In genomic region chr4:93147524-93148212, GRCh38 we compare ENCODE assay signal across 16 cellular contexts.
DNase-seq lines count a peak whose midpoint lies in the region; ATAC-seq and TF ChIP-seq lines count a peak whose summit lies in the region.
"Had no signal": no experiment of that assay in that cellular context is flagged by ENCODE, and none has a peak within 500 bp of the region (broad histone marks: within the 10 kb centered on the region; RNA-seq: fewer than 3 reads in every experiment).

No MANE protein-coding gene starts in this region.

- no peaks in the 10 kb centered on the region for H3K4me1 Mint-ChIP-seq in naive thymus-derived CD8-positive, alpha-beta T cell

- in situ Hi-C loops in HAP-1 (cut with MboI; ENCODE audit: low sequenced_read_pairs), result no loop called here

- H3K4me2 ChIP-seq in neural cell (ENCODE audit: low read length), result peak overlapping the region; percentile 3
- H3K4me2 ChIP-seq: smooth muscle cell had no signal

- peak; percentile 18 for TF ChIP-seq RAD21 in neural cell (conservative IDR thresholded peaks at IDR 0.05)

- H3K9me3 ChIP-seq in HAP-1, result no peaks in the 10 kb centered on the region
- peaks cover 6% of the 10 kb centered on the region for H3K9me3 ChIP-seq in WERI-Rb-1 (ENCODE audit: severe bottlenecking)
- no peaks in the 10 kb centered on the region for H3K9me3 ChIP-seq in neural cell (ENCODE audit: low read length)

- peak; percentile 64 to 91 for DNase-seq in HAP-1 (ENCODE audit: low spot score in 2 of 2)
- DNase-seq in NCI-H187 treated with DMSO at 0.1 percent for 48 hours (lab: John Stamatoyannopoulos, UW), result peak; percentile 94
- peak; percentile 89 for DNase-seq in WERI-Rb-1
- DNase-seq in NCI-H2196 (lab: John Stamatoyannopoulos, UW; ENCODE audit: unreplicated experiment), result no peak
- no peak for DNase-seq in stimulated activated CD4-positive, alpha-beta T cell treated with anti-CD3 and anti-CD28 coated beads, Interleukin-15, amount 100 ng/mL, for 24 hours
- DNase-seq in pons (ENCODE audit: low spot score), result no peak
- DNase-seq in naive thymus-derived CD8-positive, alpha-beta T cell, result no peak
- DNase-seq: activated CD4-positive, alpha-beta T cell treated with anti-CD3 and anti-CD28 coated beads for 1 hour; activated gamma-delta T cell treated with Interleukin-2 at 50 U/mL for 16 hours; anterior cingulate cortex; IMR-90; posterior cingulate gyrus had no signal

- no peaks in the 10 kb centered on the region for H3K36me3 Mint-ChIP-seq in naive thymus-derived CD8-positive, alpha-beta T cell

- peaks cover 9% of the 10 kb centered on the region for H3K4me1 ChIP-seq in HAP-1

- TF ChIP-seq CTCF in WERI-Rb-1 (IDR thresholded peaks at IDR 0.05; ENCODE audit: low read depth, low read length), result no peak
- no peak for TF ChIP-seq CTCF in neural cell (IDR thresholded peaks at IDR 0.05; ENCODE audit: poor library complexity, severe bottlenecking)

- TF ChIP-seq EP300 in neural cell (conservative IDR thresholded peaks at IDR 0.05; ENCODE audit: poor library complexity, severe bottlenecking), result peak; percentile 59

- no peak overlapping the region for H3K4me3 Mint-ChIP-seq in naive thymus-derived CD8-positive, alpha-beta T cell
- H3K4me3 Mint-ChIP-seq: T-helper 2 cell treated with Interferon-gamma antibody and Interleukin-4, amounts not matched to agents 5 μg/mL and 100 μg/mL, for 36 hours had no signal

- peaks cover 0 to 2% (median 0%) of the 10 kb centered on the region in 9 donors for H3K9me3 Mint-ChIP-seq in naive thymus-derived CD8-positive, alpha-beta T cell

- H2AFZ ChIP-seq in neural cell (ENCODE audit: low read depth, low read length), result no peak overlapping the region

- no peak overlapping the region for H3K4me3 ChIP-seq in HAP-1
- H3K4me3 ChIP-seq in WERI-Rb-1 (ENCODE audit: low read depth, low read length), result peak overlapping the region; percentile 23
- no peak overlapping the region for H3K4me3 ChIP-seq in neural cell (ENCODE audit: low read length)
- H3K4me3 ChIP-seq: smooth muscle cell had no signal

- no peaks in the 10 kb centered on the region for H3K36me3 ChIP-seq in HAP-1 (replicated peaks)
- H3K36me3 ChIP-seq in WERI-Rb-1, result no peaks in the 10 kb centered on the region
- H3K36me3 ChIP-seq in neural cell (ENCODE audit: insufficient read depth, low read length), result no peaks in the 10 kb centered on the region

- H3K9ac ChIP-seq in neural cell (ENCODE audit: low read length), result no peak overlapping the region

- H3K27ac Mint-ChIP-seq in naive thymus-derived CD8-positive, alpha-beta T cell, result no peak overlapping the region
- H3K27ac Mint-ChIP-seq: T-helper 2 cell treated with Interferon-gamma antibody and Interleukin-4, amounts not matched to agents 5 μg/mL and 100 μg/mL, for 36 hours had no signal

- no peaks in the 10 kb centered on the region for H3K9me2 ChIP-seq in neural cell (ENCODE audit: insufficient read depth, low read length)

- H3K27ac ChIP-seq in WERI-Rb-1 (peak overlapping the region; percentile 53), neural cell (ENCODE audit: low read length) (peak overlapping the region; percentile 46)

- ATAC-seq in naive thymus-derived CD8-positive, alpha-beta T cell, result no peak
- ATAC-seq: Panc1 had no signal

- POLR2A ChIA-PET in naive thymus-derived CD8-positive, alpha-beta T cell (lab: Charles Lee), result no interaction called here

- H3F3A ChIP-seq in neural cell (ENCODE audit: insufficient read depth, low read length, poor library complexity, severe bottlenecking), result no peaks in the 10 kb centered on the region

- H3K79me2 ChIP-seq in neural cell (replicated peaks; ENCODE audit: insufficient read depth, low read length), result no peaks in the 10 kb centered on the region

- H3K27me3 Mint-ChIP-seq in naive thymus-derived CD8-positive, alpha-beta T cell, result no peaks in the 10 kb centered on the region

- H4K20me1 ChIP-seq in neural cell (ENCODE audit: insufficient read depth), result no peaks in the 10 kb centered on the region

- H3K27me3 ChIP-seq in HAP-1 (ENCODE audit: low read depth) (peaks cover 6% of the 10 kb centered on the region), WERI-Rb-1 (ENCODE audit: insufficient read depth, low read depth, severe bottlenecking) (no peaks in the 10 kb centered on the region), neural cell (ENCODE audit: insufficient read depth, low read depth, low read length) (no peaks in the 10 kb centered on the region)

TF ChIP-seq in neural cell, 6 proteins besides CTCF, POLR2A, EP300 and RAD21:
- TF ChIP-seq REST (IDR thresholded peaks at IDR 0.05; ENCODE audit: borderline replicate concordance) (peak; percentile 47), SMC3 (conservative IDR thresholded peaks at IDR 0.05; ENCODE audit: poor library complexity) (no peak), POLR2AphosphoS5 (IDR thresholded peaks at IDR 0.05) (peak; percentile 77), EZH2 (IDR thresholded peaks at IDR 0.05; ENCODE audit: borderline replicate concordance, insufficient read depth, low read length, poor library complexity, severe bottlenecking) (no peak), TAF1 (IDR thresholded peaks at IDR 0.05; ENCODE audit: low read depth) (no peak)

Comparison
In these comparisons a context has a peak if more than half of its experiments do, and no peak if none do; other contexts are left out.
1. DNase-seq: peak in HAP-1 (2 of 2), NCI-H187 treated with DMSO at 0.1 percent for 48 hours (single experiment) and WERI-Rb-1 (single experiment); none in NCI-H2196 (single experiment), stimulated activated CD4-positive, alpha-beta T cell treated with anti-CD3 and anti-CD28 coated beads, Interleukin-15, amount 100 ng/mL, for 24 hours (single experiment), pons (single experiment) and naive thymus-derived CD8-positive, alpha-beta T cell (0 of 10).